Comparison of ENCODE assay signal across 12 cellular contexts in genomic region chr20:51163996-51164600, GRCh38.
DNase-seq lines count a peak whose midpoint lies in the region; ATAC-seq and TF ChIP-seq lines count a peak whose summit lies in the region.
"Had no signal": no experiment of that assay in that cellular context is flagged by ENCODE, and none has a peak within 500 bp of the region (broad histone marks: within the 10 kb centered on the region; RNA-seq: fewer than 3 reads in every experiment).

No MANE protein-coding gene starts in this region.

- H3K9me3 Mint-ChIP-seq in nephron progenitor cell, result peaks cover 4% of the 10 kb centered on the region
- H3K9me3 Mint-ChIP-seq in effector memory CD8-positive, alpha-beta T cell, result no peaks in the 10 kb centered on the region

- no peak overlapping the region for H3K27ac ChIP-seq in RWPE2 (ENCODE audit: poor library complexity, severe bottlenecking)
- H3K27ac ChIP-seq in left lung, result no peak overlapping the region
- no peak overlapping the region for H3K27ac ChIP-seq in SJCRH30
- H3K27ac ChIP-seq: A549, GM23248 had no signal

- H3K36me3 ChIP-seq in RWPE2 (ENCODE audit: low read depth) (no peaks in the 10 kb centered on the region), left lung (no peaks in the 10 kb centered on the region), SJCRH30 (no peaks in the 10 kb centered on the region)
- H3K36me3 ChIP-seq: BE2C had no signal

- H3K4me1 ChIP-seq in RWPE2 (ENCODE audit: insufficient read depth, poor library complexity, severe bottlenecking), result no peaks in the 10 kb centered on the region
- H3K4me1 ChIP-seq in left lung, result no peaks in the 10 kb centered on the region
- no peaks in the 10 kb centered on the region for H3K4me1 ChIP-seq in SJCRH30
- H3K4me1 ChIP-seq: A549 had no signal

- TF ChIP-seq CTCF in RWPE2 (IDR thresholded peaks at IDR 0.05; ENCODE audit: poor library complexity, severe bottlenecking) (no peak), nephron progenitor cell (IDR thresholded peaks at IDR 0.05) (no peak), left lung (IDR thresholded peaks at IDR 0.05) (no peak)

- H3K9me3 ChIP-seq in RWPE2 (ENCODE audit: severe bottlenecking) (no peaks in the 10 kb centered on the region), left lung (no peaks in the 10 kb centered on the region), SJCRH30 (replicated peaks) (no peaks in the 10 kb centered on the region)
- H3K9me3 ChIP-seq: A549, BE2C had no signal

- peak; percentile 42 for DNase-seq in HT-29 (ENCODE audit: low spot score)
- peak; percentile 66 for DNase-seq in RWPE2 (ENCODE audit: low spot score)
- DNase-seq in nephron progenitor cell, result no peak
- no peak for DNase-seq in left lung
- DNase-seq in SJCRH30, result no peak
- DNase-seq in effector memory CD8-positive, alpha-beta T cell, result no peak
- DNase-seq: BE2C, DMS53, GM23248 had no signal

- no peak overlapping the region for H3K4me3 ChIP-seq in RWPE2 (ENCODE audit: severe bottlenecking)
- no peak overlapping the region for H3K4me3 ChIP-seq in left lung
- H3K4me3 ChIP-seq in SJCRH30, result no peak overlapping the region
- H3K4me3 ChIP-seq: A549, GM23248 had no signal

- H3K4me3 Mint-ChIP-seq in nephron progenitor cell, result no peak overlapping the region
- H3K4me3 Mint-ChIP-seq in effector memory CD8-positive, alpha-beta T cell, result no peak overlapping the region
- H3K4me3 Mint-ChIP-seq: IgD-negative memory B cell had no signal

- H3K4me1 Mint-ChIP-seq in nephron progenitor cell, result no peaks in the 10 kb centered on the region
- H3K4me1 Mint-ChIP-seq in effector memory CD8-positive, alpha-beta T cell (ENCODE audit: low read depth in 2 of 2), result peaks cover 0 to 4% of the 10 kb centered on the region in 2 donors
- H3K4me1 Mint-ChIP-seq: IgD-negative memory B cell had no signal

- no peaks in the 10 kb centered on the region for H3K27me3 ChIP-seq in RWPE2 (ENCODE audit: insufficient read depth, poor library complexity, severe bottlenecking)
- H3K27me3 ChIP-seq in left lung, result peaks cover 0 to 39% of the 10 kb centered on the region in 2 donors
- peaks cover 20% of the 10 kb centered on the region for H3K27me3 ChIP-seq in SJCRH30
- H3K27me3 ChIP-seq: BE2C had no signal

- H3K36me3 Mint-ChIP-seq in nephron progenitor cell (ENCODE audit: low read depth), result no peaks in the 10 kb centered on the region
- H3K36me3 Mint-ChIP-seq in effector memory CD8-positive, alpha-beta T cell (ENCODE audit: insufficient read depth), result no peaks in the 10 kb centered on the region
- H3K36me3 Mint-ChIP-seq: IgD-negative memory B cell had no signal

- peaks cover 7% of the 10 kb centered on the region for H3K27me3 Mint-ChIP-seq in nephron progenitor cell (ENCODE audit: low read depth, poor library complexity)
- H3K27me3 Mint-ChIP-seq in effector memory CD8-positive, alpha-beta T cell, result peaks cover 39 to 52% of the 10 kb centered on the region in 2 donors

- ATAC-seq in RWPE2 (ENCODE audit: low read depth) (peak; percentile 28; the same call in 1 of the 3 replicates), left lung (no peak)
- ATAC-seq in effector memory CD8-positive, alpha-beta T cell (replicated peaks), result no peak
- ATAC-seq: A549, HCT116 had no signal

- peak overlapping the region; percentile 71 for H3K27ac Mint-ChIP-seq in nephron progenitor cell
- H3K27ac Mint-ChIP-seq in effector memory CD8-positive, alpha-beta T cell, result no peak overlapping the region
- H3K27ac Mint-ChIP-seq: IgD-negative memory B cell had no signal

- intact Hi-C loops in left lung (cut with DNase I), result no loop called here

Comparison
In these comparisons a context has a peak if more than half of its experiments do, and no peak if none do; other contexts are left out.
1. DNase-seq: peak in HT-29 (single experiment) and RWPE2 (single experiment); none in nephron progenitor cell (single experiment), left lung (0 of 2), SJCRH30 (0 of 2) and effector memory CD8-positive, alpha-beta T cell (0 of 3).